12 cellular contexts compared by ENCODE assay signal in the genomic region with DNA sequence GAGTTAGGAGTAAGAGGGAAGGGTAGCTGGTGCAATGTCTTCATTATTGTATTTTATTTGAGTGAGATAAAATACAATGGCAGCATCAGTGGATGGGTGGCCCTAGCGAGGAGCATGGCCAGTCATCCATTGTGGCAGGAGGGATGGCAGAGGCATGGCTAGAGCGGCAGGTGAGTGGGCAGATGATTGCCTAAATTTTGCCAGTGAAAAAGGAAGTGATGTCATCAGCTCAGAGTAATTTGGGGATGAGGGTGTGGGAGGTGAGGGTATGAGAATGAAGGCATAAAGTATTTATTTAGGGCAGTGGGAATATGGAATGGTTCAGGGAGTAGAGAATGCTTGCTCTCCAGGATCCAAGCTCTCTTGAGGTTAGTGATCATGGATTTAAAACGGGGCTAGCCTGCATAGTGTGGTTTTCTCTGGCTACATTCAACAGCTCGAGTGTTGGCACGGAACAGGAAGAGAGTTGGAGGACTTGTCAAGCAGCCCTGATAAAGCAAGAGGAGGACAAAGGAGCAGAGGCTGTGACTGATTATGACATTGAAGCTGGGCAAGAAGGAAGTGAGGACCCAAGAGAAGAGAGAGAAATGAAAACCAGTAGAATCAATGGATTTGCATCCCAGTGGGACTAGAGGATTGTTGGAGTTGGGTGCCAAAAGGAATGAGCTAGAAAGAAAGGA. TPM values are rescaled to one million over a fixed set of nuclear protein-coding genes. Genes with fewer than 3 reads are reported as not detected.
A peak's percentile ranks its signal among the peaks of the same experiment; 100 is the strongest.
DNase-seq lines count a peak whose midpoint lies in the region; ATAC-seq and TF ChIP-seq lines count a peak whose summit lies in the region.
"Had no signal": no experiment of that assay in that cellular context is flagged by ENCODE, and none has a peak within 500 bp of the region (broad histone marks: within the 10 kb centered on the region; RNA-seq: fewer than 3 reads in every experiment).

No MANE protein-coding gene starts in this region.

- H3K9me3 ChIP-seq in heart left ventricle (peaks cover 0 to 3% (median 0%) of the 10 kb centered on the region in 12 donors), WERI-Rb-1 (ENCODE audit: severe bottlenecking) (no peaks in the 10 kb centered on the region)
- H3K9me3 ChIP-seq: BE2C, tibial artery had no signal

- H3K4me3 Mint-ChIP-seq in activated T-cell treated with anti-CD3 and anti-CD28 coated beads, Interleukin-2, amount 50 U/mL, for 4 hours = peak overlapping the region; percentile 1
- H3K4me3 Mint-ChIP-seq in stimulated activated naive CD8-positive, alpha-beta T cell treated with anti-CD3 and anti-CD28 coated beads, Interleukin-15, amount 100 ng/mL, for 72 hours = peak overlapping the region; percentile 19 to 21

- peaks cover 18% of the 10 kb centered on the region for H3K27me3 Mint-ChIP-seq in activated T-cell treated with anti-CD3 and anti-CD28 coated beads, Interleukin-2, amount 50 U/mL, for 4 hours (ENCODE audit: low read depth)
- H3K27me3 Mint-ChIP-seq in stimulated activated naive CD8-positive, alpha-beta T cell treated with anti-CD3 and anti-CD28 coated beads, Interleukin-15, amount 100 ng/mL, for 72 hours = peaks cover 28% of the 10 kb centered on the region

- WGBS in heart left ventricle, 4 donors = 37 to 41% (median 38%) methylated on average over 5 of the region's 5 CpGs

- no peaks in the 10 kb centered on the region for H3K36me3 Mint-ChIP-seq in activated T-cell treated with anti-CD3 and anti-CD28 coated beads, Interleukin-2, amount 50 U/mL, for 4 hours (ENCODE audit: insufficient read depth)

- H3K36me3 ChIP-seq in heart left ventricle (no peaks in the 10 kb centered on the region), WERI-Rb-1 (no peaks in the 10 kb centered on the region)
- H3K36me3 ChIP-seq: BE2C, tibial artery had no signal

- H3K4me1 Mint-ChIP-seq in activated T-cell treated with anti-CD3 and anti-CD28 coated beads, Interleukin-2, amount 50 U/mL, for 4 hours (ENCODE audit: low read depth) = peaks cover 27% of the 10 kb centered on the region
- peaks cover 14% of the 10 kb centered on the region for H3K4me1 Mint-ChIP-seq in stimulated activated naive CD8-positive, alpha-beta T cell treated with anti-CD3 and anti-CD28 coated beads, Interleukin-15, amount 100 ng/mL, for 72 hours

- TF ChIP-seq CTCF in heart left ventricle (IDR thresholded peaks at IDR 0.05) (no peak), WERI-Rb-1 (IDR thresholded peaks at IDR 0.05; ENCODE audit: low read depth, low read length) (no peak)

- intact Hi-C loops in heart left ventricle (cut with DNase I) = no loop called here

- peaks cover 0 to 20% (median 11%) of the 10 kb centered on the region in 12 donors for H3K4me1 ChIP-seq in heart left ventricle
- H3K4me1 ChIP-seq: BE2C had no signal

- H3K27me3 ChIP-seq in heart left ventricle (no peaks in the 10 kb centered on the region), WERI-Rb-1 (ENCODE audit: insufficient read depth, low read depth, severe bottlenecking) (peaks cover 11% of the 10 kb centered on the region)
- H3K27me3 ChIP-seq: tibial artery had no signal

- no peak for ATAC-seq in activated T-cell treated with anti-CD3 and anti-CD28 coated beads, Interleukin-2, amount 50 U/mL, for 4 hours
- peak; percentile 37 for ATAC-seq in SK-N-SH treated with all-trans-retinoic acid at 6 μM for 48 hours
- peak in 3 of 4 donors; percentile 43 to 50 (median 46) for ATAC-seq in heart left ventricle
- ATAC-seq in stimulated activated naive CD8-positive, alpha-beta T cell treated with anti-CD3 and anti-CD28 coated beads, Interleukin-15, amount 100 ng/mL, for 72 hours = no peak

- H3K27ac ChIP-seq in heart left ventricle (peak overlapping the region in 1 of 12 donors; percentile 27), WERI-Rb-1 (no peak overlapping the region)
- H3K27ac ChIP-seq: tibial artery had no signal

- TF ChIP-seq POLR2A in heart left ventricle (IDR thresholded peaks at IDR 0.05) = no peak

- H3K4me3 ChIP-seq in heart left ventricle (no peak overlapping the region), WERI-Rb-1 (ENCODE audit: low read depth, low read length) (no peak overlapping the region)
- H3K4me3 ChIP-seq: tibial artery had no signal

- H3K27ac Mint-ChIP-seq in stimulated activated naive CD8-positive, alpha-beta T cell treated with anti-CD3 and anti-CD28 coated beads, Interleukin-15, amount 100 ng/mL, for 72 hours = peak overlapping the region in 1 of 2 donors; percentile 47

- no peak for DNase-seq in activated T-cell treated with anti-CD3 and anti-CD28 coated beads, Interleukin-2, amount 50 U/mL, for 4 hours
- DNase-seq in activated T-cell treated with anti-CD3 and anti-CD28 coated beads, Interleukin-2, amount 50 U/mL, for 1 hour = no peak
- DNase-seq in heart left ventricle = no peak
- no peak for DNase-seq in stimulated activated naive CD8-positive, alpha-beta T cell treated with anti-CD3 and anti-CD28 coated beads, Interleukin-15, amount 100 ng/mL, for 72 hours
- no peak for DNase-seq in NCI-H1048 (lab: John Stamatoyannopoulos, UW)
- no peak for DNase-seq in NCI-H1092 treated with DMSO at 0.1 percent for 48 hours (lab: John Stamatoyannopoulos, UW)
- no peak for DNase-seq in WERI-Rb-1
- DNase-seq: BE2C, NCI-H1436 had no signal

- peaks cover 6% of the 10 kb centered on the region for H3K9me3 Mint-ChIP-seq in activated T-cell treated with anti-CD3 and anti-CD28 coated beads, Interleukin-2, amount 50 U/mL, for 4 hours
- peaks cover 18% of the 10 kb centered on the region in 2 donors for H3K9me3 Mint-ChIP-seq in stimulated activated naive CD8-positive, alpha-beta T cell treated with anti-CD3 and anti-CD28 coated beads, Interleukin-15, amount 100 ng/mL, for 72 hours

TF ChIP-seq in SK-N-SH treated with all-trans-retinoic acid at 6 μM for 48 hours, 23 proteins besides CTCF, POLR2A, EP300 and RAD21 (continues in another document):
- TF ChIP-seq TCF4 (CRISPR knock-in tag; IDR thresholded peaks at IDR 0.05; ENCODE audit: borderline replicate concordance) (no peak), OSR1 (CRISPR knock-in tag; IDR thresholded peaks at IDR 0.05) (no peak), ZFP30 (CRISPR knock-in tag; IDR thresholded peaks at IDR 0.05) (no peak), ZNF70 (CRISPR knock-in tag; IDR thresholded peaks at IDR 0.05) (no peak), ZC3H10 (CRISPR knock-in tag; IDR thresholded peaks at IDR 0.05) (no peak), ARNTL (CRISPR knock-in tag; IDR thresholded peaks at IDR 0.05; ENCODE audit: borderline replicate concordance, low read depth) (no peak), PPARA (CRISPR knock-in tag; IDR thresholded peaks at IDR 0.05; ENCODE audit: borderline replicate concordance) (no peak), ISL1 (CRISPR knock-in tag; IDR thresholded peaks at IDR 0.05) (no peak), ZNF8 (CRISPR knock-in tag; IDR thresholded peaks at IDR 0.05) (no peak), RARB (CRISPR knock-in tag; IDR thresholded peaks at IDR 0.05) (no peak), ZNF565 (CRISPR knock-in tag; conservative IDR thresholded peaks at IDR 0.05; ENCODE audit: low read depth) (no peak)
- TF ChIP-seq, protein P1, sequence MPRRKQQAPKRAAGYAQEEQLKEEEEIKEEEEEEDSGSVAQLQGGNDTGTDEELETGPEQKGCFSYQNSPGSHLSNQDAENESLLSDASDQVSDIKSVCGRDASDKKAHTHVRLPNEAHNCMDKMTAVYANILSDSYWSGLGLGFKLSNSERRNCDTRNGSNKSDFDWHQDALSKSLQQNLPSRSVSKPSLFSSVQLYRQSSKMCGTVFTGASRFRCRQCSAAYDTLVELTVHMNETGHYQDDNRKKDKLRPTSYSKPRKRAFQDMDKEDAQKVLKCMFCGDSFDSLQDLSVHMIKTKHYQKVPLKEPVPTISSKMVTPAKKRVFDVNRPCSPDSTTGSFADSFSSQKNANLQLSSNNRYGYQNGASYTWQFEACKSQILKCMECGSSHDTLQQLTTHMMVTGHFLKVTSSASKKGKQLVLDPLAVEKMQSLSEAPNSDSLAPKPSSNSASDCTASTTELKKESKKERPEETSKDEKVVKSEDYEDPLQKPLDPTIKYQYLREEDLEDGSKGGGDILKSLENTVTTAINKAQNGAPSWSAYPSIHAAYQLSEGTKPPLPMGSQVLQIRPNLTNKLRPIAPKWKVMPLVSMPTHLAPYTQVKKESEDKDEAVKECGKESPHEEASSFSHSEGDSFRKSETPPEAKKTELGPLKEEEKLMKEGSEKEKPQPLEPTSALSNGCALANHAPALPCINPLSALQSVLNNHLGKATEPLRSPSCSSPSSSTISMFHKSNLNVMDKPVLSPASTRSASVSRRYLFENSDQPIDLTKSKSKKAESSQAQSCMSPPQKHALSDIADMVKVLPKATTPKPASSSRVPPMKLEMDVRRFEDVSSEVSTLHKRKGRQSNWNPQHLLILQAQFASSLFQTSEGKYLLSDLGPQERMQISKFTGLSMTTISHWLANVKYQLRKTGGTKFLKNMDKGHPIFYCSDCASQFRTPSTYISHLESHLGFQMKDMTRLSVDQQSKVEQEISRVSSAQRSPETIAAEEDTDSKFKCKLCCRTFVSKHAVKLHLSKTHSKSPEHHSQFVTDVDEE (CRISPR knock-in tag; IDR thresholded peaks at IDR 0.05) = no peak

RNA-seq across cellular contexts. Expression of a gene that starts 18.7 kb away (rescaled TPM):
- not detected for total RNA-seq in activated T-cell treated with anti-CD3 and anti-CD28 coated beads, Interleukin-2, amount 50 U/mL, for 4 hours
- not detected for total RNA-seq in heart left ventricle
- polyA plus RNA-seq in heart left ventricle = not detected
- total RNA-seq: occipital lobe had no signal

RNA-seq across cellular contexts. Expression of a gene that starts 24.7 kb away (rescaled TPM):
- not detected for total RNA-seq in activated T-cell treated with anti-CD3 and anti-CD28 coated beads, Interleukin-2, amount 50 U/mL, for 4 hours
- total RNA-seq in heart left ventricle = not detected
- not detected for polyA plus RNA-seq in heart left ventricle
- total RNA-seq: occipital lobe had no signal

RNA-seq across cellular contexts. Expression of a gene that starts 46.6 kb away (rescaled TPM):
- total RNA-seq in activated T-cell treated with anti-CD3 and anti-CD28 coated beads, Interleukin-2, amount 50 U/mL, for 4 hours = 1 to 10 TPM; 4.8 to 5.3 (median 4.9) TPM
- total RNA-seq in heart left ventricle = 10 to 100 TPM in 2 of 9 donors, 1 to 10 TPM in 7; 1.7 to 53.4 (median 4.4) TPM
- polyA plus RNA-seq in heart left ventricle = 1 to 10 TPM in 1 of 2 donors, under 1 TPM in 1; 0.99 to 8.7 TPM

RNA-seq across cellular contexts. Expression of a gene that starts 48.7 kb away (rescaled TPM):
- total RNA-seq in activated T-cell treated with anti-CD3 and anti-CD28 coated beads, Interleukin-2, amount 50 U/mL, for 4 hours = not detected
- not detected for total RNA-seq in heart left ventricle
- polyA plus RNA-seq in heart left ventricle = not detected
- total RNA-seq: occipital lobe had no signal

Comparison
In these comparisons a context has a peak if more than half of its experiments do, and no peak if none do; other contexts are left out.
1. ATAC-seq: peak in SK-N-SH treated with all-trans-retinoic acid at 6 μM for 48 hours (single experiment) and heart left ventricle (3 of 4); none in activated T-cell treated with anti-CD3 and anti-CD28 coated beads, Interleukin-2, amount 50 U/mL, for 4 hours (0 of 2) and stimulated activated naive CD8-positive, alpha-beta T cell treated with anti-CD3 and anti-CD28 coated beads, Interleukin-15, amount 100 ng/mL, for 72 hours (single experiment).